In genomic region chr5:59275537-59276276, GRCh38 we compare ENCODE assay signal across 9 cellular contexts.
DNase-seq lines count a peak whose midpoint lies in the region; ATAC-seq, FAIRE-seq and TF ChIP-seq lines count a peak whose summit lies in the region.
"Had no signal": no experiment of that assay in that cellular context is flagged by ENCODE, and none has a peak within 500 bp of the region (broad histone marks: within the 10 kb centered on the region; RNA-seq: fewer than 3 reads in every experiment).

No MANE protein-coding gene starts in this region.

- H3K4me1 Mint-ChIP-seq in IgD-negative memory B cell = peaks cover 14 to 30% (median 17%) of the 10 kb centered on the region in 3 donors

- no peak overlapping the region for H3K27ac ChIP-seq in AG04450 (ENCODE audit: low read depth, low read length)
- peak overlapping the region; percentile 80 to 84 for H3K27ac ChIP-seq in kidney (ENCODE audit: low read depth in 2 of 2, low read length in 2 of 2)
- peak overlapping the region in 15 of 21 experiments; percentile 2 to 82 (median 42) for H3K27ac ChIP-seq in skin epidermis

- H3K9ac ChIP-seq in kidney (ENCODE audit: low read length in 2 of 2) = peak overlapping the region; percentile 68 to 76

- peaks cover 6 to 12% of the 10 kb centered on the region in 2 donors for H3K4me1 ChIP-seq in kidney (ENCODE audit: control insufficient read depth in 1 of 2, insufficient read depth in 1 of 2, low read depth in 1 of 2, low read length in 2 of 2)

- no peak for ATAC-seq in GM18861 (IDR thresholded peaks at IDR 0.05; ENCODE audit: unreplicated experiment)
- ATAC-seq: GM12878 had no signal

- peak overlapping the region; percentile 6 to 85 (median 36) for H3K4me3 Mint-ChIP-seq in IgD-negative memory B cell

- no peaks in the 10 kb centered on the region for H3K36me3 Mint-ChIP-seq in IgD-negative memory B cell

- peak overlapping the region in 2 of 3 donors; percentile 64 to 78 for H3K27ac Mint-ChIP-seq in IgD-negative memory B cell

- H3K4me3 ChIP-seq in AG04450 (ENCODE audit: low read depth, low read length) = peak overlapping the region; percentile 23
- peak overlapping the region; percentile 38 for H3K4me3 ChIP-seq in bronchial epithelial cell (ENCODE audit: low read depth, low read length)
- H3K4me3 ChIP-seq in kidney (ENCODE audit: low read length in 2 of 2) = peak overlapping the region; percentile 80 to 86
- peak overlapping the region; percentile 13 to 38 (median 25) for H3K4me3 ChIP-seq in skin epidermis
- H3K4me3 ChIP-seq: GM12878 had no signal

- POLR2A ChIA-PET in AG04450 (lab: Yijun Ruan, JAX) = no interaction called here

- no peaks in the 10 kb centered on the region for H3K27me3 Mint-ChIP-seq in IgD-negative memory B cell

- no peaks in the 10 kb centered on the region for H3K9me3 ChIP-seq in AG04450 (ENCODE audit: control insufficient read depth, insufficient read depth, low read length)
- H3K9me3 ChIP-seq in kidney (ENCODE audit: control insufficient read depth in 1 of 2, low read length in 2 of 2) = no peaks in the 10 kb centered on the region

- no peak for TF ChIP-seq CTCF in AG04450 (IDR thresholded peaks at IDR 0.05; ENCODE audit: low read depth, low read length)
- no peak for TF ChIP-seq CTCF in bronchial epithelial cell (IDR thresholded peaks at IDR 0.05; ENCODE audit: insufficient read depth, low read length, severe bottlenecking)
- TF ChIP-seq CTCF in kidney (IDR thresholded peaks at IDR 0.05; ENCODE audit: borderline replicate concordance, extremely low read depth, insufficient read depth) = no peak

- FAIRE-seq in bronchial epithelial cell (lab: Jason Lieb, UNC) = no peak
- no peak for FAIRE-seq in kidney (lab: Jason Lieb, UNC)
- FAIRE-seq: GM12878 had no signal

- DNase-seq in AG04450 (ENCODE audit: low read depth, low spot score) (no peak), bronchial epithelial cell (ENCODE audit: low read depth) (peak; percentile 80), kidney (no peak), COLO668 (lab: John Stamatoyannopoulos, UW; ENCODE audit: unreplicated experiment) (no peak)
- DNase-seq in effector CD8-positive, alpha-beta T cell (lab: John Stamatoyannopoulos, UW) = no peak

- CTCF ChIA-PET in AG04450 (lab: Charles Lee) = interaction anchor here (0.7 to 1.5 kb wide), 3 partner anchors 88 to 389 kb away, joined by 3 to 4 read pairs (median 3); no protein-coding TSS in a partner anchor

- H3K9me3 Mint-ChIP-seq in IgD-negative memory B cell = no peaks in the 10 kb centered on the region

- no peaks in the 10 kb centered on the region for H3K27me3 ChIP-seq in AG04450 (ENCODE audit: control insufficient read depth, insufficient read depth, low read length)
- H3K27me3 ChIP-seq in bronchial epithelial cell (ENCODE audit: control insufficient read depth, insufficient read depth, low read length) = no peaks in the 10 kb centered on the region

- intact Hi-C loops in kidney (cut with DNase I) = no loop called here

- no peaks in the 10 kb centered on the region for H3K36me3 ChIP-seq in bronchial epithelial cell (ENCODE audit: control insufficient read depth, insufficient read depth, low read length)
- H3K36me3 ChIP-seq in kidney (ENCODE audit: control insufficient read depth in 1 of 2, insufficient read depth in 2 of 2, low read length in 2 of 2) = no peaks in the 10 kb centered on the region

Comparison
In these comparisons a context has a peak if more than half of its experiments do, and no peak if none do; other contexts are left out.
1. H3K4me3 ChIP-seq: peak in every context shown above with its lines; median percentile 83 in kidney; 38 in bronchial epithelial cell; 25 in skin epidermis; 23 in AG04450.